ENCODE assay signal across 18 cellular contexts in genomic region chr12:50252977-50253376, GRCh38. TPM values are rescaled to one million over a fixed set of nuclear protein-coding genes. Genes with fewer than 3 reads are reported as not detected.
A peak's percentile ranks its signal among the peaks of the same experiment; 100 is the strongest.
DNase-seq lines count a peak whose midpoint lies in the region; ATAC-seq and TF ChIP-seq lines count a peak whose summit lies in the region.
"Had no signal": no experiment of that assay in that cellular context is flagged by ENCODE, and none has a peak within 500 bp of the region (broad histone marks: within the 10 kb centered on the region; RNA-seq: fewer than 3 reads in every experiment).

No MANE protein-coding gene starts in this region.

- no TSS peak for BruUV-seq in Panc1 (replicated peaks; lab: Mats Ljungman, UMichigan)

- ATAC-seq in Panc1 (no peak), psoas muscle (no peak), HG03097 (IDR thresholded peaks at IDR 0.05; ENCODE audit: low FRiP score, unreplicated experiment) (no peak)
- no peak for ATAC-seq in activated CD4-positive, CD25-positive, alpha-beta regulatory T cell treated with anti-CD3 and anti-CD28 coated beads, Interleukin-2, amount 50 U/mL, for 24 hours
- ATAC-seq: GM23338 had no signal

- H3K9me3 Mint-ChIP-seq in T-helper 2 cell treated with Interferon-gamma antibody and Interleukin-4, amounts not matched to agents 5 μg/mL and 100 μg/mL, for 36 hours: no peaks in the 10 kb centered on the region
- H3K9me3 Mint-ChIP-seq: GM23338 had no signal

- in situ Hi-C loops in Panc1 (cut with HindIII; ENCODE audit: low pct_unique_long_range_greater_than_20kb, low sequenced_read_pairs): no loop called here

- H3K4me1 Mint-ChIP-seq in T-helper 2 cell treated with Interferon-gamma antibody and Interleukin-4, amounts not matched to agents 5 μg/mL and 100 μg/mL, for 36 hours (ENCODE audit: low read depth): peaks cover 54% of the 10 kb centered on the region

- peak overlapping the region; percentile 10 for H3K4me3 Mint-ChIP-seq in T-helper 2 cell treated with Interferon-gamma antibody and Interleukin-4, amounts not matched to agents 5 μg/mL and 100 μg/mL, for 36 hours
- H3K4me3 Mint-ChIP-seq: CD4-positive, alpha-beta memory T cell; GM23338 had no signal

- H3K27me3 Mint-ChIP-seq in T-helper 2 cell treated with Interferon-gamma antibody and Interleukin-4, amounts not matched to agents 5 μg/mL and 100 μg/mL, for 36 hours (ENCODE audit: low read depth): no peaks in the 10 kb centered on the region
- H3K27me3 Mint-ChIP-seq: CD4-positive, alpha-beta memory T cell had no signal

- H3K4me3 ChIP-seq in Panc1 (ENCODE audit: low read depth in 2 of 2, low read length in 2 of 2): no peak overlapping the region
- no peak overlapping the region for H3K4me3 ChIP-seq in psoas muscle
- H3K4me3 ChIP-seq: GM23338 had no signal

- no peaks in the 10 kb centered on the region for H3K9me3 ChIP-seq in Panc1 (ENCODE audit: control insufficient read depth, insufficient read depth, low read depth, low read length)
- H3K9me3 ChIP-seq in psoas muscle: no peaks in the 10 kb centered on the region
- H3K9me3 ChIP-seq: BE2C had no signal

- H3K27ac ChIP-seq in Panc1 (ENCODE audit: low read length) (peak overlapping the region; percentile 73), epithelial cell of prostate (peak overlapping the region; percentile 11), psoas muscle (peak overlapping the region; percentile 77)

- H3K36me3 ChIP-seq in Panc1 (ENCODE audit: control insufficient read depth, insufficient read depth, low read length): no peaks in the 10 kb centered on the region
- H3K36me3 ChIP-seq in psoas muscle (ENCODE audit: insufficient read depth in 1 of 2, low read depth in 1 of 2): no peaks in the 10 kb centered on the region
- H3K36me3 ChIP-seq: BE2C had no signal

- H3K4me1 ChIP-seq in Panc1 (ENCODE audit: control insufficient read depth, insufficient read depth, low read length) (peaks cover 84% of the 10 kb centered on the region), psoas muscle (peaks cover 51% of the 10 kb centered on the region)

- 83 to 95% (median 83%) methylated on average over 4 of the region's 4 CpGs for WGBS in psoas muscle, 3 donors

- POLR2A ChIA-PET in Panc1 (lab: Charles Lee): no interaction called here

- H3K27me3 ChIP-seq in Panc1 (ENCODE audit: control insufficient read depth, insufficient read depth, low read length) (no peaks in the 10 kb centered on the region), psoas muscle (ENCODE audit: insufficient read depth in 3 of 3, low read length in 2 of 3) (no peaks in the 10 kb centered on the region)
- H3K27me3 ChIP-seq: BE2C had no signal

- DNase-seq in T-helper 2 cell treated with Interferon-gamma antibody and Interleukin-4, amounts not matched to agents 5 μg/mL and 100 μg/mL, for 36 hours (ENCODE audit: low spot score): no peak
- DNase-seq in T-helper 2 cell (no peak), Panc1 (ENCODE audit: low read depth, low spot score) (no peak), epithelial cell of prostate (ENCODE audit: low read depth, low spot score) (no peak), psoas muscle (no peak), NCI-H2029 treated with DMSO at 0.1 percent for 48 hours (lab: John Stamatoyannopoulos, UW) (no peak)
- DNase-seq: 8988T; BE2C; CD4-positive, alpha-beta memory T cell; DND-41; KG1; NCI-H1436 treated with DMSO at 0.1 percent for 48 hours; NCI-H2081; NCI-H510A treated with DMSO at 0.1 percent for 48 hours; SIG-M5 had no signal

- intact Hi-C loops in Panc1 (cut with micrococcal nuclease; ENCODE audit: unreplicated experiment): no loop called here
- intact Hi-C loops in psoas muscle (cut with DNase I): loop anchor here in 1 of 2 donors (5.0 kb wide), 1 partner anchor 1241 kb away; no protein-coding TSS in a partner anchor

- peak overlapping the region; percentile 41 for H3K27ac Mint-ChIP-seq in T-helper 2 cell treated with Interferon-gamma antibody and Interleukin-4, amounts not matched to agents 5 μg/mL and 100 μg/mL, for 36 hours
- H3K27ac Mint-ChIP-seq: GM23338 had no signal

- CTCF ChIA-PET in Panc1 (lab: Charles Lee): no interaction called here

- TF ChIP-seq CTCF in Panc1 (IDR thresholded peaks at IDR 0.05): no peak
- TF ChIP-seq CTCF in psoas muscle (IDR thresholded peaks at IDR 0.05): no peak

- H3K36me3 Mint-ChIP-seq in T-helper 2 cell treated with Interferon-gamma antibody and Interleukin-4, amounts not matched to agents 5 μg/mL and 100 μg/mL, for 36 hours (ENCODE audit: low read depth): peaks cover 6% of the 10 kb centered on the region

RNA-seq across cellular contexts. Expression of gene LIMA1, which starts 30.3 kb away (rescaled TPM):
- total RNA-seq in Panc1 (2021; ENCODE audit: unreplicated experiment) (155 TPM), psoas muscle (10 to 100 TPM in 3 of 4 donors, 1 to 10 TPM in 1; 8.3 to 25.3 (median 17.5) TPM)
- polyA plus RNA-seq in Panc1 (2012; ENCODE audit: insufficient read length): 69.9 TPM
- polyA plus RNA-seq in psoas muscle: 1 to 10 TPM; 5.6 to 9.0 (median 8.1) TPM

Comparison
In these comparisons a context has a peak if more than half of its experiments do, and no peak if none do; other contexts are left out.
1. H3K27ac ChIP-seq: peak in every context shown above with its lines; median percentile 77 in psoas muscle; 73 in Panc1; 11 in epithelial cell of prostate.